ENCODE assay signal across 19 cellular contexts in genomic region chr20:2280083-2280482, GRCh38. TPM values are rescaled to one million over a fixed set of nuclear protein-coding genes. Genes with fewer than 3 reads are reported as not detected.
DNase-seq lines count a peak whose midpoint lies in the region; ATAC-seq and TF ChIP-seq lines count a peak whose summit lies in the region.
"Had no signal": no experiment of that assay in that cellular context is flagged by ENCODE, and none has a peak within 500 bp of the region (broad histone marks: within the 10 kb centered on the region; RNA-seq: fewer than 3 reads in every experiment).

No MANE protein-coding gene starts in this region.

- H3K36me3 Mint-ChIP-seq in naive thymus-derived CD4-positive, alpha-beta T cell = no peaks in the 10 kb centered on the region
- H3K36me3 Mint-ChIP-seq: IgD-negative memory B cell had no signal

- H3K4me1 ChIP-seq in naive thymus-derived CD4-positive, alpha-beta T cell (ENCODE audit: control insufficient read depth in 2 of 2, insufficient read depth in 2 of 2, low read length in 2 of 2) = no peaks in the 10 kb centered on the region
- H3K4me1 ChIP-seq: BLaER1 had no signal

- in situ Hi-C loops in GM13977 (cut with MboI; ENCODE audit: low pct_unique_long_range_greater_than_20kb, low sequenced_read_pairs, unreplicated experiment) = no loop called here

- CTCF ChIA-PET in naive thymus-derived CD4-positive, alpha-beta T cell (lab: Charles Lee) = no interaction called here

- H3K27me3 ChIP-seq in naive thymus-derived CD4-positive, alpha-beta T cell (ENCODE audit: control insufficient read depth in 2 of 2, insufficient read depth in 2 of 2, low read length in 2 of 2) = no peaks in the 10 kb centered on the region
- H3K27me3 ChIP-seq: BLaER1, SJSA1 had no signal

- peaks cover 0 to 14% (median 2%) of the 10 kb centered on the region in 11 donors for H3K9me3 Mint-ChIP-seq in naive thymus-derived CD4-positive, alpha-beta T cell

- POLR2A ChIA-PET in naive thymus-derived CD4-positive, alpha-beta T cell (lab: Charles Lee) = no interaction called here

- no peak overlapping the region for H3K4me3 Mint-ChIP-seq in naive thymus-derived CD4-positive, alpha-beta T cell

- peak; percentile 36 for ATAC-seq in naive thymus-derived CD4-positive, alpha-beta T cell

- peak overlapping the region; percentile 44 for H3K27ac ChIP-seq in angular gyrus (ENCODE audit: low read depth, low read length)
- H3K27ac ChIP-seq in naive thymus-derived CD4-positive, alpha-beta T cell (ENCODE audit: low read depth, low read length) = no peak overlapping the region
- H3K27ac ChIP-seq: BLaER1, PC-9, SJSA1 had no signal

- intact Hi-C loops in naive thymus-derived CD4-positive, alpha-beta T cell (cut with micrococcal nuclease) = no loop called here

- no peaks in the 10 kb centered on the region for H3K4me1 Mint-ChIP-seq in naive thymus-derived CD4-positive, alpha-beta T cell

- no peaks in the 10 kb centered on the region for H3K36me3 ChIP-seq in naive thymus-derived CD4-positive, alpha-beta T cell (ENCODE audit: control insufficient read depth in 2 of 3, insufficient read depth in 3 of 3, low read length in 3 of 3)
- H3K36me3 ChIP-seq: BLaER1, SJSA1 had no signal

- no peak for TF ChIP-seq CTCF in GM13977 (IDR thresholded peaks at IDR 0.05; ENCODE audit: extremely low read depth, insufficient read depth, missing control alignments)

- no peaks in the 10 kb centered on the region for H3K9me3 ChIP-seq in naive thymus-derived CD4-positive, alpha-beta T cell (ENCODE audit: control insufficient read depth in 2 of 3, low read length in 3 of 3)
- H3K9me3 ChIP-seq: BLaER1, SJSA1 had no signal

- DNase-seq in Ammon's horn (ENCODE audit: low spot score) (peak; percentile 73), MV-4-11 (lab: John Stamatoyannopoulos, UW) (peak; percentile 89), cortex of kidney (lab: John Stamatoyannopoulos, UW) (no peak), GM13977 (ENCODE audit: low spot score) (no peak)
- no peak for DNase-seq in naive thymus-derived CD4-positive, alpha-beta T cell
- no peak for DNase-seq in stimulated activated CD4-positive, alpha-beta T cell treated with anti-CD3 and anti-CD28 coated beads, Interleukin-12 subunit alpha, Interleukin-12 subunit beta, amount 100 ng/mL, for 4 hours
- no peak for DNase-seq in activated CD8-positive, alpha-beta memory T cell treated with anti-CD3 and anti-CD28 coated beads, Interleukin-2, amount 50 U/mL, for 4 hours
- DNase-seq: H7, NCI-H1417 treated with DMSO at 0.1 percent for 48 hours, NCI-H1930, NCI-H446, NCI-H69, PC-9 had no signal

- peaks cover 9 to 28% (median 18%) of the 10 kb centered on the region in 5 donors for H3K27me3 Mint-ChIP-seq in naive thymus-derived CD4-positive, alpha-beta T cell

- no peak overlapping the region for H3K27ac Mint-ChIP-seq in naive thymus-derived CD4-positive, alpha-beta T cell
- H3K27ac Mint-ChIP-seq: IgD-negative memory B cell had no signal

- no peak overlapping the region for H3K4me3 ChIP-seq in naive thymus-derived CD4-positive, alpha-beta T cell (ENCODE audit: low read length)
- H3K4me3 ChIP-seq: BLaER1, PC-9, SJSA1 had no signal

RNA-seq across cellular contexts. Expression of gene TGM3, which starts 15.7 kb away (rescaled TPM):
- total RNA-seq in naive thymus-derived CD4-positive, alpha-beta T cell = not detected
- not detected for polyA plus RNA-seq in naive thymus-derived CD4-positive, alpha-beta T cell
- total RNA-seq: Daoy, HT1080, PC-9 had no signal
- polyA plus RNA-seq: IgD-negative memory B cell had no signal

Comparison
In these comparisons a context has a peak if more than half of its experiments do, and no peak if none do; other contexts are left out.
1. DNase-seq: peak in Ammon's horn (single experiment) and MV-4-11 (single experiment); none in naive thymus-derived CD4-positive, alpha-beta T cell (0 of 9), cortex of kidney (single experiment), stimulated activated CD4-positive, alpha-beta T cell treated with anti-CD3 and anti-CD28 coated beads, Interleukin-12 subunit alpha, Interleukin-12 subunit beta, amount 100 ng/mL, for 4 hours (single experiment), activated CD8-positive, alpha-beta memory T cell treated with anti-CD3 and anti-CD28 coated beads, Interleukin-2, amount 50 U/mL, for 4 hours (single experiment) and GM13977 (single experiment).